17 cellular contexts compared by ENCODE assay signal in the genomic region with DNA sequence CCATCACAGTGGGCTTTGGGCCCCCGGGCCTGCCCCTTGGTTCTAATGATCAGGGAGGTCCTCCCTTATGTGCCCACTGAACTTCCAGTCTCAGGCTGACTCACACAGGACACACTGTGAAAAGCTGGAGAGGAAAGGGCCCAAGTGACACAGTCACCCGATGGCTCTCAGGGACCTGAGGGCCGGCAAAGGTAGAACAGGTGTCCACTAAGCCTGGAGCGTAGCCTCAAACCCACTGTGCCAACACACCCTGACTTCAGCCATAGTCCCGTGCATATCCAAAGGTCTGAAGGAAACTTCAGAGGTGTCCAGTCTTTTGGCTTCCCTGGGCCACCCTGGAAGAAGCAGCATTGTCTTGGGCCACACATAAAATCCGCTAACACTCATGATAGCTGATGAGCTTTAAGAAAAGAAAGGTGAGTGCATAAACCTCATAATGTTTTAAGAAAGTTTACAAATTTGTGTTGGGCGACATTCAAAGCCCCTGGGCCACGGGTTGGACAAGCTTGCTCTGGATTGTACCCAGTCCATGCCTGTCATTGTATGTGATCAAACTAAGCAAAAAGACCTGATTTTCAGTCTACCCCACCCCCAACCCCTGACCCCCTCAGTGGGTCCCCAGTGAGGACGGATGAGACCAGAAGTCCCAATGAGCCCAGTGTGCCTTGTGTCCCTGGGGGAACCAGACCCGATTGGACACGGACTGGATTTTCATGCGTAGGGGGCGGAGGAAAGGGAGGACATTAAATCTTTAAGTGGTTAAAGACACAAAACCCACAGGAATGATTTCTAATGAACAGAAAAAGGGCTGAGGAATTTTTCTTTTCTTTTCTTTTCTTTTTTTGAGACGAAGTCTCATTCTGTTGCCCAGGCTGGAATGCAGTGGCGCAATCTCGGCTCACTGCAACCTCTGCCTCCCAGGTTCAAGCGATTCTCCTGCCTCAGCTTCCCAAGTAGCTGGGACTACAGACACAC. TPM values are rescaled to one million over a fixed set of nuclear protein-coding genes. Genes with fewer than 3 reads are reported as not detected.
DNase-seq lines count a peak whose midpoint lies in the region; ATAC-seq and TF ChIP-seq lines count a peak whose summit lies in the region.
"Had no signal": no experiment of that assay in that cellular context is flagged by ENCODE, and none has a peak within 500 bp of the region (broad histone marks: within the 10 kb centered on the region; RNA-seq: fewer than 3 reads in every experiment).

No MANE protein-coding gene starts in this region.

- H3K9me3 Mint-ChIP-seq in type B pancreatic cell (peaks cover 7% of the 10 kb centered on the region), nephron progenitor cell (peaks cover 24% of the 10 kb centered on the region)

- peak; percentile 47 for DNase-seq in GM03348 (ENCODE audit: low spot score)
- DNase-seq in amniotic epithelial cell (ENCODE audit: low read depth) = peak; percentile 73
- DNase-seq in fibroblast of gingiva (ENCODE audit: low read depth) = peak; percentile 15
- peak; percentile 45 for DNase-seq in type B pancreatic cell (ENCODE audit: extremely low spot score, unreplicated experiment)
- no peak for DNase-seq in nephron progenitor cell
- DNase-seq in OCI-M1 (lab: John Stamatoyannopoulos, UW) = no peak
- DNase-seq: CD4-positive, CD25-positive, alpha-beta regulatory T cell; COR-L47; EL; HFFc6; NCI-H1417; NCI-H187 treated with DMSO at 0.1 percent for 48 hours; NCI-H226; NCI-H524 treated with DMSO at 0.1 percent for 48 hours; PC-9 had no signal

- H3K36me3 Mint-ChIP-seq in type B pancreatic cell (peaks cover 19% of the 10 kb centered on the region), nephron progenitor cell (ENCODE audit: low read depth) (peaks cover 23% of the 10 kb centered on the region)

- no peak for ATAC-seq in GM21360 (IDR thresholded peaks at IDR 0.05; ENCODE audit: unreplicated experiment)

- H3K4me3 Mint-ChIP-seq in type B pancreatic cell (no peak overlapping the region), nephron progenitor cell (no peak overlapping the region)
- H3K4me3 Mint-ChIP-seq: B cell; CD4-positive, CD25-positive, alpha-beta regulatory T cell; HFFc6 had no signal

- TF ChIP-seq CTCF in type B pancreatic cell (conservative IDR thresholded peaks at IDR 0.05) (no peak), nephron progenitor cell (IDR thresholded peaks at IDR 0.05) (no peak)

- H3K27ac Mint-ChIP-seq in type B pancreatic cell (no peak overlapping the region), nephron progenitor cell (no peak overlapping the region)
- H3K27ac Mint-ChIP-seq: B cell; CD4-positive, CD25-positive, alpha-beta regulatory T cell; HFFc6 had no signal

- H3K4me1 Mint-ChIP-seq in type B pancreatic cell (ENCODE audit: unreplicated experiment) = peaks cover 14% of the 10 kb centered on the region
- peaks cover 28% of the 10 kb centered on the region for H3K4me1 Mint-ChIP-seq in nephron progenitor cell
- H3K4me1 Mint-ChIP-seq: B cell had no signal

- H3K27me3 Mint-ChIP-seq in type B pancreatic cell = no peaks in the 10 kb centered on the region
- H3K27me3 Mint-ChIP-seq in nephron progenitor cell (ENCODE audit: low read depth, poor library complexity) = peaks cover 2% of the 10 kb centered on the region
- H3K27me3 Mint-ChIP-seq: B cell; CD4-positive, CD25-positive, alpha-beta regulatory T cell had no signal

RNA-seq across cellular contexts. Expression of a gene that starts 6.1 kb away (rescaled TPM):
- total RNA-seq in type B pancreatic cell (ENCODE audit: low replicate concordance) = 0.85 and 1.5 TPM in 2 replicates

RNA-seq across cellular contexts. Expression of a gene that starts 46.7 kb away (rescaled TPM):
- total RNA-seq in type B pancreatic cell (ENCODE audit: low replicate concordance) = 23.8 and 39.1 TPM in 2 replicates

Comparison
In these comparisons a context has a peak if more than half of its experiments do, and no peak if none do; other contexts are left out.
1. DNase-seq: peak in GM03348 (single experiment), amniotic epithelial cell (single experiment), fibroblast of gingiva (single experiment) and type B pancreatic cell (single experiment); none in nephron progenitor cell (single experiment) and OCI-M1 (single experiment).